20 cellular contexts compared by ENCODE assay signal in genomic region chr19:1424182-1424955, GRCh38. TPM values are rescaled to one million over a fixed set of nuclear protein-coding genes. Genes with fewer than 3 reads are reported as not detected.
DNase-seq lines count a peak whose midpoint lies in the region; ATAC-seq and TF ChIP-seq lines count a peak whose summit lies in the region.
"Had no signal": no experiment of that assay in that cellular context is flagged by ENCODE, and none has a peak within 500 bp of the region (broad histone marks: within the 10 kb centered on the region; RNA-seq: fewer than 3 reads in every experiment).

No MANE protein-coding gene starts in this region.

- WGBS in prostate gland, result 60% methylated on average over 40 of the region's 42 CpGs

- peaks cover 30% of the 10 kb centered on the region for H3K4me1 Mint-ChIP-seq in glutamatergic neuron (ENCODE audit: low read depth, unreplicated experiment)

- DNase-seq in DMS53 (lab: John Stamatoyannopoulos, UW), result peak; percentile 94
- no peak for DNase-seq in RWPE2 (ENCODE audit: low spot score)
- DNase-seq in glutamatergic neuron, result no peak
- no peak for DNase-seq in prostate gland (ENCODE audit: low spot score)
- no peak for DNase-seq in NCI-H748 (lab: John Stamatoyannopoulos, UW; ENCODE audit: unreplicated experiment)
- no peak for DNase-seq in effector CD8-positive, alpha-beta T cell (lab: John Stamatoyannopoulos, UW)
- no peak for DNase-seq in activated CD8-positive, alpha-beta memory T cell treated with anti-CD3 and anti-CD28 coated beads for 24 hours
- DNase-seq: activated CD4-positive, CD25-positive, alpha-beta regulatory T cell treated with anti-CD3 and anti-CD28 coated beads, Interleukin-2, amount 50 U/mL, for 72 hours; left lung; NCI-H2029; NCI-H510A treated with DMSO at 0.1 percent for 48 hours; nucleus accumbens; stimulated activated naive CD8-positive, alpha-beta T cell treated with anti-CD3 and anti-CD28 coated beads, Interleukin-15, amount 100 ng/mL, for 72 hours; upper lobe of right lung had no signal

- TF ChIP-seq CTCF in RWPE2 (IDR thresholded peaks at IDR 0.05; ENCODE audit: poor library complexity, severe bottlenecking) (no peak), glutamatergic neuron (IDR thresholded peaks at IDR 0.05; ENCODE audit: partially characterized antibody, unreplicated experiment) (no peak), prostate gland (IDR thresholded peaks at IDR 0.05) (no peak)

- peaks cover 9% of the 10 kb centered on the region for H3K9me3 Mint-ChIP-seq in glutamatergic neuron (ENCODE audit: unreplicated experiment)
- H3K9me3 Mint-ChIP-seq: activated T-helper 2 cell treated with anti-CD3 and anti-CD28 coated beads, Interferon-gamma antibody, Interleukin-2, Interleukin-4, amounts not matched to agents 10 μg/mL and 5 μg/mL and 100 μg/mL, durations not matched to agents 14 hours and 24 hours and 36 hours; stimulated activated naive CD8-positive, alpha-beta T cell treated with anti-CD3 and anti-CD28 coated beads, Interleukin-15, amount 100 ng/mL, for 72 hours; T-helper 2 cell treated with Interferon-gamma antibody and Interleukin-4, amounts not matched to agents 5 μg/mL and 100 μg/mL, for 36 hours had no signal

- no peak for TF ChIP-seq POLR2A in prostate gland (IDR thresholded peaks at IDR 0.05)

- peak overlapping the region; percentile 87 for H3K27ac Mint-ChIP-seq in glutamatergic neuron (ENCODE audit: unreplicated experiment)
- H3K27ac Mint-ChIP-seq: activated T-helper 2 cell treated with anti-CD3 and anti-CD28 coated beads, Interferon-gamma antibody, Interleukin-2, Interleukin-4, amounts not matched to agents 10 μg/mL and 5 μg/mL and 100 μg/mL, durations not matched to agents 14 hours and 24 hours and 36 hours; T-helper 2 cell treated with Interferon-gamma antibody and Interleukin-4, amounts not matched to agents 5 μg/mL and 100 μg/mL, for 36 hours had no signal

- H3K36me3 ChIP-seq in RWPE2 (ENCODE audit: low read depth), result peaks cover 87% of the 10 kb centered on the region
- H3K36me3 ChIP-seq in prostate gland, result peaks cover 0 to 7% of the 10 kb centered on the region in 2 donors

- no peak; the same call in 2 of the 3 replicates for ATAC-seq in RWPE2 (ENCODE audit: low read depth)
- no peak for ATAC-seq in HG02970 (IDR thresholded peaks at IDR 0.05; ENCODE audit: low FRiP score, unreplicated experiment)
- ATAC-seq: left lung; right cardiac atrium; stimulated activated naive CD8-positive, alpha-beta T cell treated with anti-CD3 and anti-CD28 coated beads, Interleukin-15, amount 100 ng/mL, for 72 hours; upper lobe of right lung had no signal

- H3K4me3 ChIP-seq in RWPE2 (ENCODE audit: severe bottlenecking) (no peak overlapping the region), prostate gland (no peak overlapping the region)
- H3K4me3 ChIP-seq: adrenal gland, left lung, SK-N-MC, upper lobe of right lung had no signal

- no peak overlapping the region for H3K4me3 Mint-ChIP-seq in glutamatergic neuron (ENCODE audit: unreplicated experiment)
- H3K4me3 Mint-ChIP-seq: stimulated activated naive CD8-positive, alpha-beta T cell treated with anti-CD3 and anti-CD28 coated beads, Interleukin-15, amount 100 ng/mL, for 72 hours; T-helper 2 cell treated with Interferon-gamma antibody and Interleukin-4, amounts not matched to agents 5 μg/mL and 100 μg/mL, for 36 hours had no signal

- no peaks in the 10 kb centered on the region for H3K27me3 ChIP-seq in RWPE2 (ENCODE audit: insufficient read depth, poor library complexity, severe bottlenecking)
- no peaks in the 10 kb centered on the region for H3K27me3 ChIP-seq in prostate gland (replicated peaks; ENCODE audit: insufficient read depth)
- H3K27me3 ChIP-seq: adrenal gland, left lung, upper lobe of right lung had no signal

- H3K27me3 Mint-ChIP-seq in glutamatergic neuron (ENCODE audit: unreplicated experiment), result peaks cover 9% of the 10 kb centered on the region
- H3K27me3 Mint-ChIP-seq: stimulated activated naive CD8-positive, alpha-beta T cell treated with anti-CD3 and anti-CD28 coated beads, Interleukin-15, amount 100 ng/mL, for 72 hours had no signal

- no peaks in the 10 kb centered on the region for H3K9me3 ChIP-seq in RWPE2 (ENCODE audit: severe bottlenecking)
- H3K9me3 ChIP-seq in prostate gland, result no peaks in the 10 kb centered on the region
- H3K9me3 ChIP-seq: adrenal gland, left lung, upper lobe of right lung had no signal

- H3K27ac ChIP-seq in RWPE2 (ENCODE audit: poor library complexity, severe bottlenecking), result peak overlapping the region; percentile 24
- H3K27ac ChIP-seq in prostate gland, result peak overlapping the region; percentile 5 to 58
- H3K27ac ChIP-seq: left lung, SK-N-MC, upper lobe of right lung had no signal

- H3K36me3 Mint-ChIP-seq in glutamatergic neuron (ENCODE audit: unreplicated experiment), result peaks cover 3% of the 10 kb centered on the region

- intact Hi-C loops in prostate gland (cut with DNase I), result no loop called here

- peaks cover 11% of the 10 kb centered on the region for H3K4me1 ChIP-seq in RWPE2 (ENCODE audit: insufficient read depth, poor library complexity, severe bottlenecking)
- H3K4me1 ChIP-seq in prostate gland (replicated peaks), result no peaks in the 10 kb centered on the region
- H3K4me1 ChIP-seq: upper lobe of right lung had no signal

RNA-seq across cellular contexts. Expression of gene RPS15, which starts 13.8 kb away (rescaled TPM):
- total RNA-seq in glutamatergic neuron (ENCODE audit: unreplicated experiment) (603 TPM), prostate gland (1,000 to 10,000 TPM; 3,102 to 5,853 TPM)

RNA-seq across cellular contexts. Expression of gene DAZAP1, which starts 17.0 kb away (rescaled TPM):
- 135 TPM for total RNA-seq in glutamatergic neuron (ENCODE audit: unreplicated experiment)
- 10 to 100 TPM; 58.6 to 74.1 TPM for total RNA-seq in prostate gland

RNA-seq across cellular contexts. Expression of gene GAMT, which starts 23.0 kb away (rescaled TPM):
- total RNA-seq in glutamatergic neuron (ENCODE audit: unreplicated experiment), result 17.9 TPM
- 100 to 1,000 TPM; 100 to 183 TPM for total RNA-seq in prostate gland

RNA-seq across cellular contexts. Expression of gene APC2, which starts 25.6 kb away (rescaled TPM):
- total RNA-seq in glutamatergic neuron (ENCODE audit: unreplicated experiment) (371 TPM), prostate gland (1 to 10 TPM in 1 of 2 donors, under 1 TPM in 1; 0.05 to 2.2 TPM)

RNA-seq across cellular contexts. Expression of gene NDUFS7, which starts 40.7 kb away (rescaled TPM):
- total RNA-seq in glutamatergic neuron (ENCODE audit: unreplicated experiment), result 123 TPM
- 100 to 1,000 TPM; 147 to 202 TPM for total RNA-seq in prostate gland
